ENCODE assay signal across 22 cellular contexts in the genomic region with DNA sequence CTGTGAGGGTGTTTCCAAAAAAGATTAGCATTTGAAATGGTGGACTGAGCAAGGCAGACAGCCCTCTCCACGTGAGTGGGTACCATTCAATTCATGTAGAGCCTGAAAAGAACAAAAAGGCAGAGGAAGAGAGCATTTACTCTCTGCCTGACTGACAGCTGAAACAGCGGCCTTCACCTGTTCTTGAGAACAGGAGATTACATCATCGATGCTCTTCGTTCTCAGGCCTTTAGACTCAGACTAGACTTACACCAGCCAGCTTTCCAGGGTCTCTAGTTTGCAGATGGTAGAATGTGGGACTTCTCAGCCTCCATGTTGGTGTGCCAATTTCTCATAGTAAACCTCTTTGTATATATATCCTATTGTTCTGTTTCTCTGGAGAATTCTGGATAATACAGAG.
"Had no signal": no experiment of that assay in that cellular context is flagged by ENCODE, and none has a peak within 500 bp of the region (broad histone marks: within the 10 kb centered on the region; RNA-seq: fewer than 3 reads in every experiment).

No MANE protein-coding gene starts in this region.

- ATAC-seq: heart left ventricle; naive thymus-derived CD4-positive, alpha-beta T cell; psoas muscle; sciatic nerve; stimulated activated effector memory CD8-positive, alpha-beta T cell treated with anti-CD3 and anti-CD28 coated beads, Interleukin-12 subunit alpha, Interleukin-12 subunit beta, amount 100 ng/mL, for 72 hours; stimulated activated naive CD8-positive, alpha-beta T cell treated with anti-CD3 and anti-CD28 coated beads, Interleukin-15, Interleukin-2, amounts not matched to agents 100 U/mL and 50 U/mL, for 24 hours had no signal

- H3K27me3 ChIP-seq: dorsolateral prefrontal cortex, heart left ventricle, neutrophil, suprapubic skin, thyroid gland, upper lobe of left lung, uterus had no signal

- H3K27ac ChIP-seq: dorsolateral prefrontal cortex, heart left ventricle, neutrophil, psoas muscle, skin epidermis, suprapubic skin, thyroid gland, upper lobe of left lung, uterus had no signal

- H3K4me3 ChIP-seq: dorsolateral prefrontal cortex, heart left ventricle, psoas muscle, skin epidermis, suprapubic skin, thyroid gland, upper lobe of left lung, uterus had no signal

- H3K9me3 ChIP-seq: heart left ventricle, neutrophil, psoas muscle, suprapubic skin, thyroid gland, upper lobe of left lung, uterus had no signal

- H3K4me1 ChIP-seq: heart left ventricle, psoas muscle, suprapubic skin, thyroid gland, upper lobe of left lung, uterus had no signal

- DNase-seq: cortex of kidney; dorsolateral prefrontal cortex; effector CD8-positive, alpha-beta T cell; heart left ventricle; hippocampal formation; kidney glomerular epithelial cell; mesendoderm; naive thymus-derived CD4-positive, alpha-beta T cell; nephron progenitor cell; psoas muscle; retina; stimulated activated CD4-positive, alpha-beta T cell treated with anti-CD3 and anti-CD28 coated beads, Interleukin-4, amount 100 ng/mL, for 1 hour; stimulated activated CD8-positive, alpha-beta memory T cell treated with anti-CD3 and anti-CD28 coated beads, Interleukin-4, amount 100 ng/mL, for 48 hours; stimulated activated naive CD8-positive, alpha-beta T cell treated with anti-CD3 and anti-CD28 coated beads, Interleukin-15, Interleukin-2, amounts not matched to agents 100 U/mL and 50 U/mL, for 24 hours; thyroid gland; upper lobe of left lung; uterus had no signal

- H3K36me3 ChIP-seq: heart left ventricle, neutrophil, suprapubic skin, thyroid gland, upper lobe of left lung, uterus had no signal
